In genomic region chr12:131620520-131620919, GRCh38 we compare ENCODE assay signal across 1 cellular context.
TF ChIP-seq lines count a peak whose summit lies in the region.

No MANE protein-coding gene starts in this region.

TF ChIP-seq in GM23338, 12 proteins besides CTCF, POLR2A, EP300 and RAD21 (continued from another document):
- TF ChIP-seq, protein P1, sequence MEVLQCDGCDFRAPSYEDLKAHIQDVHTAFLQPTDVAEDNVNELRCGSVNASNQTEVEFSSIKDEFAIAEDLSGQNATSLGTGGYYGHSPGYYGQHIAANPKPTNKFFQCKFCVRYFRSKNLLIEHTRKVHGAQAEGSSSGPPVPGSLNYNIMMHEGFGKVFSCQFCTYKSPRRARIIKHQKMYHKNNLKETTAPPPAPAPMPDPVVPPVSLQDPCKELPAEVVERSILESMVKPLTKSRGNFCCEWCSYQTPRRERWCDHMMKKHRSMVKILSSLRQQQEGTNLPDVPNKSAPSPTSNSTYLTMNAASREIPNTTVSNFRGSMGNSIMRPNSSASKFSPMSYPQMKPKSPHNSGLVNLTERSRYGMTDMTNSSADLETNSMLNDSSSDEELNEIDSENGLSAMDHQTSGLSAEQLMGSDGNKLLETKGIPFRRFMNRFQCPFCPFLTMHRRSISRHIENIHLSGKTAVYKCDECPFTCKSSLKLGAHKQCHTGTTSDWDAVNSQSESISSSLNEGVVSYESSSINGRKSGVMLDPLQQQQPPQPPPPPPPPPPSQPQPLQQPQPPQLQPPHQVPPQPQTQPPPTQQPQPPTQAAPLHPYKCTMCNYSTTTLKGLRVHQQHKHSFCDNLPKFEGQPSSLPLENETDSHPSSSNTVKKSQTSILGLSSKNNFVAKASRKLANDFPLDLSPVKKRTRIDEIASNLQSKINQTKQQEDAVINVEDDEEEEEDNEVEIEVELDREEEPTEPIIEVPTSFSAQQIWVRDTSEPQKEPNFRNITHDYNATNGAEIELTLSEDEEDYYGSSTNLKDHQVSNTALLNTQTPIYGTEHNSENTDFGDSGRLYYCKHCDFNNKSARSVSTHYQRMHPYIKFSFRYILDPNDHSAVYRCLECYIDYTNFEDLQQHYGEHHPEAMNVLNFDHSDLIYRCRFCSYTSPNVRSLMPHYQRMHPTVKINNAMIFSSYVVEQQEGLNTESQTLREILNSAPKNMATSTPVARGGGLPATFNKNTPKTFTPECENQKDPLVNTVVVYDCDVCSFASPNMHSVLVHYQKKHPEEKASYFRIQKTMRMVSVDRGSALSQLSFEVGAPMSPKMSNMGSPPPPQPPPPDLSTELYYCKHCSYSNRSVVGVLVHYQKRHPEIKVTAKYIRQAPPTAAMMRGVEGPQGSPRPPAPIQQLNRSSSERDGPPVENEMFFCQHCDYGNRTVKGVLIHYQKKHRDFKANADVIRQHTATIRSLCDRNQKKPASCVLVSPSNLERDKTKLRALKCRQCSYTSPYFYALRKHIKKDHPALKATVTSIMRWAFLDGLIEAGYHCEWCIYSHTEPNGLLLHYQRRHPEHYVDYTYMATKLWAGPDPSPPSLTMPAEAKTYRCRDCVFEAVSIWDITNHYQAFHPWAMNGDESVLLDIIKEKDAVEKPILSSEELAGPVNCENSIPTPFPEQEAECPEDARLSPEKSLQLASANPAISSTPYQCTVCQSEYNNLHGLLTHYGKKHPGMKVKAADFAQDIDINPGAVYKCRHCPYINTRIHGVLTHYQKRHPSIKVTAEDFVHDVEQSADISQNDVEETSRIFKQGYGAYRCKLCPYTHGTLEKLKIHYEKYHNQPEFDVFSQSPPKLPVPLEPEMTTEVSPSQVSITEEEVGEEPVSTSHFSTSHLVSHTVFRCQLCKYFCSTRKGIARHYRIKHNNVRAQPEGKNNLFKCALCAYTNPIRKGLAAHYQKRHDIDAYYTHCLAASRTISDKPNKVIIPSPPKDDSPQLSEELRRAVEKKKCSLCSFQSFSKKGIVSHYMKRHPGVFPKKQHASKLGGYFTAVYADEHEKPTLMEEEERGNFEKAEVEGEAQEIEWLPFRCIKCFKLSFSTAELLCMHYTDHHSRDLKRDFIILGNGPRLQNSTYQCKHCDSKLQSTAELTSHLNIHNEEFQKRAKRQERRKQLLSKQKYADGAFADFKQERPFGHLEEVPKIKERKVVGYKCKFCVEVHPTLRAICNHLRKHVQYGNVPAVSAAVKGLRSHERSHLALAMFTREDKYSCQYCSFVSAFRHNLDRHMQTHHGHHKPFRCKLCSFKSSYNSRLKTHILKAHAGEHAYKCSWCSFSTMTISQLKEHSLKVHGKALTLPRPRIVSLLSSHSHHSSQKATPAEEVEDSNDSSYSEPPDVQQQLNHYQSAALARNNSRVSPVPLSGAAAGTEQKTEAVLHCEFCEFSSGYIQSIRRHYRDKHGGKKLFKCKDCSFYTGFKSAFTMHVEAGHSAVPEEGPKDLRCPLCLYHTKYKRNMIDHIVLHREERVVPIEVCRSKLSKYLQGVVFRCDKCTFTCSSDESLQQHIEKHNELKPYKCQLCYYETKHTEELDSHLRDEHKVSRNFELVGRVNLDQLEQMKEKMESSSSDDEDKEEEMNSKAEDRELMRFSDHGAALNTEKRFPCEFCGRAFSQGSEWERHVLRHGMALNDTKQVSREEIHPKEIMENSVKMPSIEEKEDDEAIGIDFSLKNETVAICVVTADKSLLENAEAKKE (CRISPR knock-in tag; IDR thresholded peaks at IDR 0.05): no peak
